ENCODE assay signal across 8 cellular contexts in the genomic region with DNA sequence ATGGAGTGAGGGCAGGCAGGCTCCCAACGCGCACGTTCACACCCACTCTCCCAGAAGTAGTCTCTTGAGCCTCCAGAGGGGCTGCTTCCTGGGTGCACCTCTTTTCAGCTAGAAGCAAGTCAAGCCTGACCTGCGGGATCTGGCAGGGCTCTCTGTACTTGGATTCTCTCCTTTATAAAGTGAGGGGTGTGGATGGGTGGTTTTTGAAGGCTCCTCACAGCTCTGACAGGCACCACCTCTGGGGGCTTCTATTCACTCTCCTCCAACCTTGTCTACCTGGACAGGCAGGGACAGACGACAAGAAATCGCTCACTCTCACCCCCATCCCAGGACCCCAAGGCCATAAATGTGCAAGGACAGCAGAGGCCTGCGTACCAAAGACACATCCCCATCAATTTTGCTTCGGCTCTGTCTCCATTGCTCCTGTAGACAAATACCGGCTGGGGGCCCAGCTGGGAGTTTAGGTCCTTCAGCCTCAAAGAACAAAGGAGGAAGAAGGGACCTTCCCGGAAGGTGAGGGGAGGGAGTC. TPM values are rescaled to one million over a fixed set of nuclear protein-coding genes. Genes with fewer than 3 reads are reported as not detected.
A peak's percentile ranks its signal among the peaks of the same experiment; 100 is the strongest.
DNase-seq lines count a peak whose midpoint lies in the region; ATAC-seq and TF ChIP-seq lines count a peak whose summit lies in the region.

No MANE protein-coding gene starts in this region.

- peaks cover 41% of the 10 kb centered on the region for H3K79me2 ChIP-seq in mammary epithelial cell (ENCODE audit: insufficient read depth, low read length)

- peaks cover 26% of the 10 kb centered on the region for H3K36me3 Mint-ChIP-seq in stimulated activated naive CD8-positive, alpha-beta T cell treated with anti-CD3 and anti-CD28 coated beads, Interleukin-15, Interleukin-2, amounts not matched to agents 100 ng/mL and 50 ng/mL, for 24 hours (ENCODE audit: low read depth)
- peaks cover 0 to 5% of the 10 kb centered on the region in 2 donors for H3K36me3 Mint-ChIP-seq in naive B cell

- H3K27ac ChIP-seq in mammary epithelial cell (ENCODE audit: insufficient read depth, low read depth, low read length): no peak overlapping the region

- H4K20me1 ChIP-seq in mammary epithelial cell (ENCODE audit: insufficient read depth, low read length): no peaks in the 10 kb centered on the region

- H3K4me3 ChIP-seq in mammary epithelial cell (replicated peaks in 1 of 3; ENCODE audit: insufficient read depth in 1 of 3, low read depth in 2 of 3, low read length in 3 of 3): no peak overlapping the region

- 79% methylated on average over 8 of the region's 10 CpGs for WGBS in mammary epithelial cell (ENCODE audit: low coverage, missing lambda C conversion rate)

- TF ChIP-seq CTCF in mammary epithelial cell (conservative IDR thresholded peaks at IDR 0.05 in 1 of 2, IDR thresholded peaks at IDR 0.05 in 1 of 2; ENCODE audit: extremely low read depth in 1 of 2, insufficient read depth in 1 of 2, low read depth in 1 of 2, low read length in 2 of 2): no peak

- H3K9me3 Mint-ChIP-seq in stimulated activated naive CD8-positive, alpha-beta T cell treated with anti-CD3 and anti-CD28 coated beads, Interleukin-15, Interleukin-2, amounts not matched to agents 100 ng/mL and 50 ng/mL, for 24 hours: no peaks in the 10 kb centered on the region
- no peaks in the 10 kb centered on the region for H3K9me3 Mint-ChIP-seq in naive B cell

- intact Hi-C loops in mammary epithelial cell (cut with micrococcal nuclease): no loop called here

- no peak for ATAC-seq in stimulated activated naive CD8-positive, alpha-beta T cell treated with anti-CD3 and anti-CD28 coated beads, Interleukin-15, Interleukin-2, amounts not matched to agents 100 U/mL and 50 U/mL, for 24 hours
- ATAC-seq in naive B cell (ENCODE audit: low read depth in 2 of 2) (no peak), GM19023 (IDR thresholded peaks at IDR 0.05; ENCODE audit: unreplicated experiment) (no peak), GM18858 (IDR thresholded peaks at IDR 0.05; ENCODE audit: unreplicated experiment) (no peak)

- H3K36me3 ChIP-seq in mammary epithelial cell (ENCODE audit: insufficient read depth, low read length): peaks cover 2% of the 10 kb centered on the region

- H3K4me2 ChIP-seq in mammary epithelial cell (ENCODE audit: insufficient read depth, low read depth, low read length): no peak overlapping the region

- peaks cover 33% of the 10 kb centered on the region for H3K4me1 Mint-ChIP-seq in stimulated activated naive CD8-positive, alpha-beta T cell treated with anti-CD3 and anti-CD28 coated beads, Interleukin-15, Interleukin-2, amounts not matched to agents 100 ng/mL and 50 ng/mL, for 24 hours (ENCODE audit: low read depth)
- H3K4me1 Mint-ChIP-seq in naive B cell: peaks cover 13 to 36% (median 28%) of the 10 kb centered on the region in 3 donors

- peak overlapping the region; percentile 28 for H3K27ac Mint-ChIP-seq in stimulated activated naive CD8-positive, alpha-beta T cell treated with anti-CD3 and anti-CD28 coated beads, Interleukin-15, Interleukin-2, amounts not matched to agents 100 ng/mL and 50 ng/mL, for 24 hours
- H3K27ac Mint-ChIP-seq in naive B cell: peak overlapping the region in 5 of 6 donors; percentile 22 to 82 (median 78)

- peaks cover 1% of the 10 kb centered on the region for H3K27me3 ChIP-seq in mammary epithelial cell (ENCODE audit: insufficient read depth, low read length)

- CTCF ChIA-PET in mammary epithelial cell (lab: Charles Lee; ENCODE audit: low non-redundant PET): interaction anchor here (0.6 kb wide), 1 partner anchor 127 kb away, joined by 3 read pairs; the partner anchor contains the start of gene CUEDC1

- TSS peak; percentile 75 for BruUV-seq in mammary epithelial cell (replicated peaks; lab: Mats Ljungman, UMichigan)

- no peaks in the 10 kb centered on the region for H3K27me3 Mint-ChIP-seq in stimulated activated naive CD8-positive, alpha-beta T cell treated with anti-CD3 and anti-CD28 coated beads, Interleukin-15, Interleukin-2, amounts not matched to agents 100 ng/mL and 50 ng/mL, for 24 hours
- peaks cover 3 to 10% (median 9%) of the 10 kb centered on the region in 3 donors for H3K27me3 Mint-ChIP-seq in naive B cell

- no peak overlapping the region for H3K4me3 Mint-ChIP-seq in stimulated activated naive CD8-positive, alpha-beta T cell treated with anti-CD3 and anti-CD28 coated beads, Interleukin-15, Interleukin-2, amounts not matched to agents 100 ng/mL and 50 ng/mL, for 24 hours
- peak overlapping the region in 7 of 8 donors; percentile 17 to 88 (median 75) for H3K4me3 Mint-ChIP-seq in naive B cell

- H2AFZ ChIP-seq in mammary epithelial cell (ENCODE audit: low read depth, low read length): peak overlapping the region; percentile 89

- H3K9ac ChIP-seq in mammary epithelial cell (ENCODE audit: insufficient read depth, low read length): no peak overlapping the region

- peaks cover 10% of the 10 kb centered on the region for H3K4me1 ChIP-seq in mammary epithelial cell (ENCODE audit: insufficient read depth, low read length)

- H3K9me3 ChIP-seq in mammary epithelial cell (replicated peaks; ENCODE audit: insufficient read depth, low read length): no peaks in the 10 kb centered on the region

- DNase-seq in stimulated activated naive CD8-positive, alpha-beta T cell treated with anti-CD3 and anti-CD28 coated beads, Interleukin-15, Interleukin-2, amounts not matched to agents 100 U/mL and 50 U/mL, for 24 hours: no peak
- no peak for DNase-seq in mammary epithelial cell
- DNase-seq in naive B cell: no peak
- no peak for DNase-seq in islet precursor cell
- DNase-seq in COR-L47 (lab: John Stamatoyannopoulos, UW): no peak

- dilution Hi-C loops in mammary epithelial cell (cut with HindIII; ENCODE audit: low sequenced_read_pairs): no loop called here

- in situ Hi-C loops in mammary epithelial cell (cut with MboI; ENCODE audit: low sequenced_read_pairs in 2 of 2): loop anchor here in 1 of 2 donors (25.0 kb wide), 1 partner anchor 220 kb away; the partner anchor contains the start of gene MRPS23

RNA-seq across cellular contexts. Expression of gene DYNLL2, which starts 0.8 kb away (rescaled TPM):
- 10 to 100 TPM; 12.8 to 27.6 TPM for total RNA-seq in mammary epithelial cell
- polyA plus RNA-seq in mammary epithelial cell: 12.0 TPM
- polyA minus RNA-seq in mammary epithelial cell: 23.5 TPM
- polyA plus RNA-seq in naive B cell (ENCODE audit: low read depth in 6 of 6): 1 to 10 TPM in 1 of 6 donors, under 1 TPM in 5; 0.26 to 1.2 (median 0.82) TPM
